Comparison of ENCODE assay signal across 1 cellular context in genomic region chr1:46425740-46426139, GRCh38.
TF ChIP-seq lines count a peak whose summit lies in the region.

No MANE protein-coding gene starts in this region.

TF ChIP-seq in HCT116, 20 proteins besides CTCF, POLR2A, EP300 and RAD21 (continued from another document):
- TF ChIP-seq REST (IDR thresholded peaks at IDR 0.05; ENCODE audit: low read depth), result no peak
- no peak for TF ChIP-seq EZH2phosphoT487 (IDR thresholded peaks at IDR 0.05; ENCODE audit: borderline replicate concordance)
- TF ChIP-seq ZBTB33 (IDR thresholded peaks at IDR 0.05; ENCODE audit: extremely low read depth, insufficient replicate concordance, low read length), result no peak
- TF ChIP-seq MAX (IDR thresholded peaks at IDR 0.05), result no peak
- no peak for TF ChIP-seq ZFX (IDR thresholded peaks at IDR 0.05)
- TF ChIP-seq ELF1 (IDR thresholded peaks at IDR 0.05; ENCODE audit: borderline replicate concordance, low read depth), result no peak
- no peak for TF ChIP-seq ATF3 (IDR thresholded peaks at IDR 0.05)
